2 cellular contexts compared by ENCODE assay signal in the genomic region with DNA sequence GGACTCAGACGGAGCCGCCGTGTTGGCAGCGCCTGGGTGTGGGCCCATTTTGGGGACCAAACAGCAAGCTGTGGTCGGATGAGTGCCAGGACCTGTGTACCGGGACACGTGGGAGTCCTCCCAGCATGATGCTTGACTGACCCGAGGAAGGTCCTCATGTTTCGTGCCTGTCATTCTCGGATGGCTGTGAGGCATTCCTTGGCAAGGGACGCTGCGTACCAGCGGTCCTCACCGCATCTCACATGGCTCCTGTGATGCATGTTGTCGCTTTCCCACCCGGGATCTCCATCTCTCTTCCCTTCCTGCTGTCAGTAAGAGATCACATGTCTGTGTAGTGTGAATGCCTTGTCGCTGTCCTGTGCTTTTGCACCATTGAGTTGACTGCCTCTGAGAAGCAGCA. TPM values are rescaled to one million over a fixed set of nuclear protein-coding genes. Genes with fewer than 3 reads are reported as not detected.
"Had no signal": no experiment of that assay in that cellular context is flagged by ENCODE, and none has a peak within 500 bp of the region (broad histone marks: within the 10 kb centered on the region; RNA-seq: fewer than 3 reads in every experiment).

No MANE protein-coding gene starts in this region.

RNA-seq across cellular contexts. Expression of a gene that starts 40.0 kb away (rescaled TPM):
- total RNA-seq: G401, GM12878 had no signal
- polyA plus RNA-seq: GM12878 had no signal
